ENCODE assay signal across 2 cellular contexts in the genomic region with DNA sequence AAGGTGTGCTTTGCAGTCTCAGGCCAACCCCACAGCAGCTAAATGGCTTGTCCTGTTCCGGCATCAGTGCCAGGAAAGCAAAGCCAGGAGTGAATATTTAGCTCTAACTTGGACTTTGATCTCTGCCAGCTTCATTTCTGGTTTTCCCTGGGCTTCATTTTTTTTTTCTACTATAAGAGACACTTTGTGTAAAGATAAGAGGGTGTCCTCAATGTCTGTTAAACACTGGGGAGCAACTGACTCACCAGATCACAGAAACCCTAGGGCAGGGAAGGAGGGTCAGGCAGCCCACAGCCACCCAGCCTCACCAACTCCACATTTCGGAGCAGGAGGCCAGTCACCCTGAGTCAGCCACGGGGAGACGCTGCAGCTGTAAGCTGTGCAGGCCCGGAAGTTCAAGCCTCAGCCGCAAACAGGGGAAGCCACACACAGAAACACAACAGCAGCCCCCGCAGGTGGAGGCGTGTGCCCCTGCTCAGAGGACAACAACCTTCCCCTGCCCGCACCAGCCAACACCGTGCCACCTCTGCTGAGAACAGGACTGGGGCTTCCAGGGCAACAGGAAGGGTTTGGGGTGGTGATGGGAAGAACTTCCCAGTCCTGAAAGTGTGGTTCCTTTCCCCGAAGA.
A peak's percentile ranks its signal among the peaks of the same experiment; 100 is the strongest.
TF ChIP-seq lines count a peak whose summit lies in the region.

No MANE protein-coding gene starts in this region.

TF ChIP-seq in A549, 52 proteins besides CTCF, POLR2A, EP300 and RAD21 (continues in another document):
- TF ChIP-seq, protein P1, sequence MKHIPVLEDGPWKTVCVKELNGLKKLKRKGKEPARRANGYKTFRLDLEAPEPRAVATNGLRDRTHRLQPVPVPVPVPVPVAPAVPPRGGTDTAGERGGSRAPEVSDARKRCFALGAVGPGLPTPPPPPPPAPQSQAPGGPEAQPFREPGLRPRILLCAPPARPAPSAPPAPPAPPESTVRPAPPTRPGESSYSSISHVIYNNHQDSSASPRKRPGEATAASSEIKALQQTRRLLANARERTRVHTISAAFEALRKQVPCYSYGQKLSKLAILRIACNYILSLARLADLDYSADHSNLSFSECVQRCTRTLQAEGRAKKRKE (CRISPR knock-in tag; IDR thresholded peaks at IDR 0.05; ENCODE audit: low read depth), result peak; percentile 79; the same call in 1 of the 2 replicates
- peak in 1 of 2 experiments; percentile 10; a peak in 1 of 5 replicates for TF ChIP-seq JUN (IDR thresholded peaks at IDR 0.05)
- TF ChIP-seq ESRRA (IDR thresholded peaks at IDR 0.05; ENCODE audit: borderline replicate concordance, low read length), result no peak
- TF ChIP-seq, protein P2, sequence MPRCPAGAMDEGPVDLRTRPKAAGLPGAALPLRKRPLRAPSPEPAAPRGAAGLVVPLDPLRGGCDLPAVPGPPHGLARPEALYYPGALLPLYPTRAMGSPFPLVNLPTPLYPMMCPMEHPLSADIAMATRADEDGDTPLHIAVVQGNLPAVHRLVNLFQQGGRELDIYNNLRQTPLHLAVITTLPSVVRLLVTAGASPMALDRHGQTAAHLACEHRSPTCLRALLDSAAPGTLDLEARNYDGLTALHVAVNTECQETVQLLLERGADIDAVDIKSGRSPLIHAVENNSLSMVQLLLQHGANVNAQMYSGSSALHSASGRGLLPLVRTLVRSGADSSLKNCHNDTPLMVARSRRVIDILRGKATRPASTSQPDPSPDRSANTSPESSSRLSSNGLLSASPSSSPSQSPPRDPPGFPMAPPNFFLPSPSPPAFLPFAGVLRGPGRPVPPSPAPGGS (IDR thresholded peaks at IDR 0.05), result no peak
- TF ChIP-seq, protein P3, sequence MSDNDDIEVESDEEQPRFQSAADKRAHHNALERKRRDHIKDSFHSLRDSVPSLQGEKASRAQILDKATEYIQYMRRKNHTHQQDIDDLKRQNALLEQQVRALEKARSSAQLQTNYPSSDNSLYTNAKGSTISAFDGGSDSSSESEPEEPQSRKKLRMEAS (IDR thresholded peaks at IDR 0.05), result no peak
- no peak for TF ChIP-seq ZFP36 (IDR thresholded peaks at IDR 0.05; ENCODE audit: borderline replicate concordance, partially characterized antibody)
- no peak for TF ChIP-seq CEBPB (IDR thresholded peaks at IDR 0.05)
- TF ChIP-seq FOSB (CRISPR knock-in tag; IDR thresholded peaks at IDR 0.05), result peak; percentile 88; the same call in 1 of the 2 replicates
- TF ChIP-seq EHMT2 (IDR thresholded peaks at IDR 0.05; ENCODE audit: low read depth), result no peak
- no peak for TF ChIP-seq KDM1A (IDR thresholded peaks at IDR 0.05; ENCODE audit: low read depth)
- TF ChIP-seq HOXB13 (CRISPR knock-in tag; IDR thresholded peaks at IDR 0.05; ENCODE audit: low read depth), result no peak; the same call in 1 of the 2 replicates
- TF ChIP-seq MYC (IDR thresholded peaks at IDR 0.05; ENCODE audit: borderline replicate concordance, low read length), result no peak; the same call in 1 of the 2 replicates
- TF ChIP-seq, protein P4, sequence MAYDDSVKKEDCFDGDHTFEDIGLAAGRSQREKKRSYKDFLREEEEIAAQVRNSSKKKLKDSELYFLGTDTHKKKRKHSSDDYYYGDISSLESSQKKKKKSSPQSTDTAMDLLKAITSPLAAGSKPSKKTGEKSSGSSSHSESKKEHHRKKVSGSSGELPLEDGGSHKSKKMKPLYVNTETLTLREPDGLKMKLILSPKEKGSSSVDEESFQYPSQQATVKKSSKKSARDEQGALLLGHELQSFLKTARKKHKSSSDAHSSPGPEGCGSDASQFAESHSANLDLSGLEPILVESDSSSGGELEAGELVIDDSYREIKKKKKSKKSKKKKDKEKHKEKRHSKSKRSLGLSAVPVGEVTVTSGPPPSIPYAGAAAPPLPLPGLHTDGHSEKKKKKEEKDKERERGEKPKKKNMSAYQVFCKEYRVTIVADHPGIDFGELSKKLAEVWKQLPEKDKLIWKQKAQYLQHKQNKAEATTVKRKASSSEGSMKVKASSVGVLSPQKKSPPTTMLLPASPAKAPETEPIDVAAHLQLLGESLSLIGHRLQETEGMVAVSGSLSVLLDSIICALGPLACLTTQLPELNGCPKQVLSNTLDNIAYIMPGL (CRISPR knock-in tag; IDR thresholded peaks at IDR 0.05; ENCODE audit: borderline replicate concordance), result no peak
- peak; percentile 67 for TF ChIP-seq EHF (CRISPR knock-in tag; IDR thresholded peaks at IDR 0.05)
- peak; percentile 58 for TF ChIP-seq SMC3 (IDR thresholded peaks at IDR 0.05)
- TF ChIP-seq NR3C1 (IDR thresholded peaks at IDR 0.05), result no peak
- TF ChIP-seq FOXS1 (CRISPR knock-in tag; IDR thresholded peaks at IDR 0.05), result peak; percentile 6; the same call in 1 of the 2 replicates
- TF ChIP-seq, protein P5, sequence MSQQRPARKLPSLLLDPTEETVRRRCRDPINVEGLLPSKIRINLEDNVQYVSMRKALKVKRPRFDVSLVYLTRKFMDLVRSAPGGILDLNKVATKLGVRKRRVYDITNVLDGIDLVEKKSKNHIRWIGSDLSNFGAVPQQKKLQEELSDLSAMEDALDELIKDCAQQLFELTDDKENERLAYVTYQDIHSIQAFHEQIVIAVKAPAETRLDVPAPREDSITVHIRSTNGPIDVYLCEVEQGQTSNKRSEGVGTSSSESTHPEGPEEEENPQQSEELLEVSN (IDR thresholded peaks at IDR 0.05; ENCODE audit: borderline replicate concordance, low read depth), result no peak
- no peak for TF ChIP-seq CBX2 (IDR thresholded peaks at IDR 0.05; ENCODE audit: borderline replicate concordance, low read depth)
- TF ChIP-seq RFX5 (IDR thresholded peaks at IDR 0.05), result no peak
- no peak for TF ChIP-seq RCOR1 (IDR thresholded peaks at IDR 0.05; ENCODE audit: low read depth, low read length)
- TF ChIP-seq GATA3 (IDR thresholded peaks at IDR 0.05; ENCODE audit: borderline replicate concordance), result 0 out of 2 replicates have a peak, but pooled peaks have one; percentile 35
- TF ChIP-seq ZNF302 (CRISPR knock-in tag; IDR thresholded peaks at IDR 0.05), result peak; percentile 83
- 0 out of 2 replicates have a peak, but pooled peaks have one; percentile 50 for TF ChIP-seq HOXB5 (CRISPR knock-in tag; IDR thresholded peaks at IDR 0.05)
- TF ChIP-seq CHD2 (IDR thresholded peaks at IDR 0.05; ENCODE audit: low read length, partially characterized antibody), result no peak
- no peak for TF ChIP-seq CBX8 (IDR thresholded peaks at IDR 0.05)
- no peak for TF ChIP-seq HEYL (CRISPR knock-in tag; IDR thresholded peaks at IDR 0.05)
- no peak for TF ChIP-seq FOSL2 (IDR thresholded peaks at IDR 0.05)
- TF ChIP-seq FOSL2 (CRISPR knock-in tag; IDR thresholded peaks at IDR 0.05), result peak; percentile 60
- TF ChIP-seq, protein P6, sequence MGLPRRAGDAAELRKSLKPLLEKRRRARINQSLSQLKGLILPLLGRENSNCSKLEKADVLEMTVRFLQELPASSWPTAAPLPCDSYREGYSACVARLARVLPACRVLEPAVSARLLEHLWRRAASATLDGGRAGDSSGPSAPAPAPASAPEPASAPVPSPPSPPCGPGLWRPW (IDR thresholded peaks at IDR 0.05), result no peak
- no peak for TF ChIP-seq BHLHE40 (IDR thresholded peaks at IDR 0.05; ENCODE audit: low read depth, low read length)
- TF ChIP-seq NPAS2 (CRISPR knock-in tag; IDR thresholded peaks at IDR 0.05; ENCODE audit: borderline replicate concordance), result no peak
- peak; percentile 47; the same call in 1 of the 2 replicates for TF ChIP-seq NFE2L2 (conservative IDR thresholded peaks at IDR 0.05; ENCODE audit: low read length)
- no peak for TF ChIP-seq POLR2AphosphoS2 (conservative IDR thresholded peaks at IDR 0.05; ENCODE audit: low read length)
- TF ChIP-seq ZSCAN20 (CRISPR knock-in tag; IDR thresholded peaks at IDR 0.05), result no peak
- no peak for TF ChIP-seq TP53 (CRISPR knock-in tag; IDR thresholded peaks at IDR 0.05)

TF ChIP-seq in SK-N-SH, 30 proteins besides CTCF, POLR2A, EP300 and RAD21:
- peak; percentile 62; the same call in 1 of the 2 replicates for TF ChIP-seq TCF12 (IDR thresholded peaks at IDR 0.05)
- TF ChIP-seq MXI1 (IDR thresholded peaks at IDR 0.05; ENCODE audit: low read depth, low read length), result peak; percentile 25; the same call in 1 of the 2 replicates
- peak; percentile 75 for TF ChIP-seq ELF1 (IDR thresholded peaks at IDR 0.05)
- TF ChIP-seq SMC3 (IDR thresholded peaks at IDR 0.05; ENCODE audit: low read depth, low read length), result peak; percentile 36
- TF ChIP-seq RXRA (IDR thresholded peaks at IDR 0.05; ENCODE audit: borderline replicate concordance, low read depth), result peak; percentile 31; the same call in 1 of the 2 replicates
- 0 out of 2 replicates have a peak, but pooled peaks have one; percentile 9 for TF ChIP-seq NFIC (IDR thresholded peaks at IDR 0.05; ENCODE audit: borderline replicate concordance)
- TF ChIP-seq RCOR1 (IDR thresholded peaks at IDR 0.05; ENCODE audit: low read length), result no peak
- peak; percentile 29; the same call in 1 of the 2 replicates for TF ChIP-seq JUND (IDR thresholded peaks at IDR 0.05)
- TF ChIP-seq, protein P7, sequence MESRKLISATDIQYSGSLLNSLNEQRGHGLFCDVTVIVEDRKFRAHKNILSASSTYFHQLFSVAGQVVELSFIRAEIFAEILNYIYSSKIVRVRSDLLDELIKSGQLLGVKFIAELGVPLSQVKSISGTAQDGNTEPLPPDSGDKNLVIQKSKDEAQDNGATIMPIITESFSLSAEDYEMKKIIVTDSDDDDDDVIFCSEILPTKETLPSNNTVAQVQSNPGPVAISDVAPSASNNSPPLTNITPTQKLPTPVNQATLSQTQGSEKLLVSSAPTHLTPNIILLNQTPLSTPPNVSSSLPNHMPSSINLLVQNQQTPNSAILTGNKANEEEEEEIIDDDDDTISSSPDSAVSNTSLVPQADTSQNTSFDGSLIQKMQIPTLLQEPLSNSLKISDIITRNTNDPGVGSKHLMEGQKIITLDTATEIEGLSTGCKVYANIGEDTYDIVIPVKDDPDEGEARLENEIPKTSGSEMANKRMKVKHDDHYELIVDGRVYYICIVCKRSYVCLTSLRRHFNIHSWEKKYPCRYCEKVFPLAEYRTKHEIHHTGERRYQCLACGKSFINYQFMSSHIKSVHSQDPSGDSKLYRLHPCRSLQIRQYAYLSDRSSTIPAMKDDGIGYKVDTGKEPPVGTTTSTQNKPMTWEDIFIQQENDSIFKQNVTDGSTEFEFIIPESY (IDR thresholded peaks at IDR 0.05; ENCODE audit: borderline replicate concordance, low read depth), result no peak
- TF ChIP-seq, protein P8, sequence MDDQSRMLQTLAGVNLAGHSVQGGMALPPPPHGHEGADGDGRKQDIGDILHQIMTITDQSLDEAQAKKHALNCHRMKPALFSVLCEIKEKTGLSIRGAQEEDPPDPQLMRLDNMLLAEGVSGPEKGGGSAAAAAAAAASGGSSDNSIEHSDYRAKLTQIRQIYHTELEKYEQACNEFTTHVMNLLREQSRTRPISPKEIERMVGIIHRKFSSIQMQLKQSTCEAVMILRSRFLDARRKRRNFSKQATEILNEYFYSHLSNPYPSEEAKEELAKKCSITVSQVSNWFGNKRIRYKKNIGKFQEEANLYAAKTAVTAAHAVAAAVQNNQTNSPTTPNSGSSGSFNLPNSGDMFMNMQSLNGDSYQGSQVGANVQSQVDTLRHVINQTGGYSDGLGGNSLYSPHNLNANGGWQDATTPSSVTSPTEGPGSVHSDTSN (IDR thresholded peaks at IDR 0.05), result peak; percentile 62; the same call in 1 of the 2 replicates
- TF ChIP-seq FOSL2 (IDR thresholded peaks at IDR 0.05; ENCODE audit: borderline replicate concordance, low read depth), result peak; percentile 52; the same call in 1 of the 2 replicates
- TF ChIP-seq POLR2AphosphoS5 (IDR thresholded peaks at IDR 0.05; ENCODE audit: low read depth, low read length), result no peak
- peak; percentile 46; the same call in 1 of the 2 replicates for TF ChIP-seq GABPA (IDR thresholded peaks at IDR 0.05; ENCODE audit: low read depth)
